In genomic region chr2:197915548-197916265, GRCh38 we compare ENCODE assay signal across 1 cellular context.
A peak's percentile ranks its signal among the peaks of the same experiment; 100 is the strongest.
TF ChIP-seq lines count a peak whose summit lies in the region.

No MANE protein-coding gene starts in this region.

TF ChIP-seq in K562, 482 proteins besides CTCF, POLR2A, EP300 and RAD21 (continued from another document):
- TF ChIP-seq, protein P1, sequence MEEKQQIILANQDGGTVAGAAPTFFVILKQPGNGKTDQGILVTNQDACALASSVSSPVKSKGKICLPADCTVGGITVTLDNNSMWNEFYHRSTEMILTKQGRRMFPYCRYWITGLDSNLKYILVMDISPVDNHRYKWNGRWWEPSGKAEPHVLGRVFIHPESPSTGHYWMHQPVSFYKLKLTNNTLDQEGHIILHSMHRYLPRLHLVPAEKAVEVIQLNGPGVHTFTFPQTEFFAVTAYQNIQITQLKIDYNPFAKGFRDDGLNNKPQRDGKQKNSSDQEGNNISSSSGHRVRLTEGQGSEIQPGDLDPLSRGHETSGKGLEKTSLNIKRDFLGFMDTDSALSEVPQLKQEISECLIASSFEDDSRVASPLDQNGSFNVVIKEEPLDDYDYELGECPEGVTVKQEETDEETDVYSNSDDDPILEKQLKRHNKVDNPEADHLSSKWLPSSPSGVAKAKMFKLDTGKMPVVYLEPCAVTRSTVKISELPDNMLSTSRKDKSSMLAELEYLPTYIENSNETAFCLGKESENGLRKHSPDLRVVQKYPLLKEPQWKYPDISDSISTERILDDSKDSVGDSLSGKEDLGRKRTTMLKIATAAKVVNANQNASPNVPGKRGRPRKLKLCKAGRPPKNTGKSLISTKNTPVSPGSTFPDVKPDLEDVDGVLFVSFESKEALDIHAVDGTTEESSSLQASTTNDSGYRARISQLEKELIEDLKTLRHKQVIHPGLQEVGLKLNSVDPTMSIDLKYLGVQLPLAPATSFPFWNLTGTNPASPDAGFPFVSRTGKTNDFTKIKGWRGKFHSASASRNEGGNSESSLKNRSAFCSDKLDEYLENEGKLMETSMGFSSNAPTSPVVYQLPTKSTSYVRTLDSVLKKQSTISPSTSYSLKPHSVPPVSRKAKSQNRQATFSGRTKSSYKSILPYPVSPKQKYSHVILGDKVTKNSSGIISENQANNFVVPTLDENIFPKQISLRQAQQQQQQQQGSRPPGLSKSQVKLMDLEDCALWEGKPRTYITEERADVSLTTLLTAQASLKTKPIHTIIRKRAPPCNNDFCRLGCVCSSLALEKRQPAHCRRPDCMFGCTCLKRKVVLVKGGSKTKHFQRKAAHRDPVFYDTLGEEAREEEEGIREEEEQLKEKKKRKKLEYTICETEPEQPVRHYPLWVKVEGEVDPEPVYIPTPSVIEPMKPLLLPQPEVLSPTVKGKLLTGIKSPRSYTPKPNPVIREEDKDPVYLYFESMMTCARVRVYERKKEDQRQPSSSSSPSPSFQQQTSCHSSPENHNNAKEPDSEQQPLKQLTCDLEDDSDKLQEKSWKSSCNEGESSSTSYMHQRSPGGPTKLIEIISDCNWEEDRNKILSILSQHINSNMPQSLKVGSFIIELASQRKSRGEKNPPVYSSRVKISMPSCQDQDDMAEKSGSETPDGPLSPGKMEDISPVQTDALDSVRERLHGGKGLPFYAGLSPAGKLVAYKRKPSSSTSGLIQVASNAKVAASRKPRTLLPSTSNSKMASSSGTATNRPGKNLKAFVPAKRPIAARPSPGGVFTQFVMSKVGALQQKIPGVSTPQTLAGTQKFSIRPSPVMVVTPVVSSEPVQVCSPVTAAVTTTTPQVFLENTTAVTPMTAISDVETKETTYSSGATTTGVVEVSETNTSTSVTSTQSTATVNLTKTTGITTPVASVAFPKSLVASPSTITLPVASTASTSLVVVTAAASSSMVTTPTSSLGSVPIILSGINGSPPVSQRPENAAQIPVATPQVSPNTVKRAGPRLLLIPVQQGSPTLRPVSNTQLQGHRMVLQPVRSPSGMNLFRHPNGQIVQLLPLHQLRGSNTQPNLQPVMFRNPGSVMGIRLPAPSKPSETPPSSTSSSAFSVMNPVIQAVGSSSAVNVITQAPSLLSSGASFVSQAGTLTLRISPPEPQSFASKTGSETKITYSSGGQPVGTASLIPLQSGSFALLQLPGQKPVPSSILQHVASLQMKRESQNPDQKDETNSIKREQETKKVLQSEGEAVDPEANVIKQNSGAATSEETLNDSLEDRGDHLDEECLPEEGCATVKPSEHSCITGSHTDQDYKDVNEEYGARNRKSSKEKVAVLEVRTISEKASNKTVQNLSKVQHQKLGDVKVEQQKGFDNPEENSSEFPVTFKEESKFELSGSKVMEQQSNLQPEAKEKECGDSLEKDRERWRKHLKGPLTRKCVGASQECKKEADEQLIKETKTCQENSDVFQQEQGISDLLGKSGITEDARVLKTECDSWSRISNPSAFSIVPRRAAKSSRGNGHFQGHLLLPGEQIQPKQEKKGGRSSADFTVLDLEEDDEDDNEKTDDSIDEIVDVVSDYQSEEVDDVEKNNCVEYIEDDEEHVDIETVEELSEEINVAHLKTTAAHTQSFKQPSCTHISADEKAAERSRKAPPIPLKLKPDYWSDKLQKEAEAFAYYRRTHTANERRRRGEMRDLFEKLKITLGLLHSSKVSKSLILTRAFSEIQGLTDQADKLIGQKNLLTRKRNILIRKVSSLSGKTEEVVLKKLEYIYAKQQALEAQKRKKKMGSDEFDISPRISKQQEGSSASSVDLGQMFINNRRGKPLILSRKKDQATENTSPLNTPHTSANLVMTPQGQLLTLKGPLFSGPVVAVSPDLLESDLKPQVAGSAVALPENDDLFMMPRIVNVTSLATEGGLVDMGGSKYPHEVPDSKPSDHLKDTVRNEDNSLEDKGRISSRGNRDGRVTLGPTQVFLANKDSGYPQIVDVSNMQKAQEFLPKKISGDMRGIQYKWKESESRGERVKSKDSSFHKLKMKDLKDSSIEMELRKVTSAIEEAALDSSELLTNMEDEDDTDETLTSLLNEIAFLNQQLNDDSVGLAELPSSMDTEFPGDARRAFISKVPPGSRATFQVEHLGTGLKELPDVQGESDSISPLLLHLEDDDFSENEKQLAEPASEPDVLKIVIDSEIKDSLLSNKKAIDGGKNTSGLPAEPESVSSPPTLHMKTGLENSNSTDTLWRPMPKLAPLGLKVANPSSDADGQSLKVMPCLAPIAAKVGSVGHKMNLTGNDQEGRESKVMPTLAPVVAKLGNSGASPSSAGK (IDR thresholded peaks at IDR 0.05) = 0 out of 2 replicates have a peak, but pooled peaks have one; percentile 23
- TF ChIP-seq, protein P2, sequence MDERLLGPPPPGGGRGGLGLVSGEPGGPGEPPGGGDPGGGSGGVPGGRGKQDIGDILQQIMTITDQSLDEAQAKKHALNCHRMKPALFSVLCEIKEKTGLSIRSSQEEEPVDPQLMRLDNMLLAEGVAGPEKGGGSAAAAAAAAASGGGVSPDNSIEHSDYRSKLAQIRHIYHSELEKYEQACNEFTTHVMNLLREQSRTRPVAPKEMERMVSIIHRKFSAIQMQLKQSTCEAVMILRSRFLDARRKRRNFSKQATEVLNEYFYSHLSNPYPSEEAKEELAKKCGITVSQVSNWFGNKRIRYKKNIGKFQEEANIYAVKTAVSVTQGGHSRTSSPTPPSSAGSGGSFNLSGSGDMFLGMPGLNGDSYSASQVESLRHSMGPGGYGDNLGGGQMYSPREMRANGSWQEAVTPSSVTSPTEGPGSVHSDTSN (CRISPR knock-in tag; IDR thresholded peaks at IDR 0.05; ENCODE audit: low read depth) = no peak
- TF ChIP-seq, protein P2 (tag; conservative IDR thresholded peaks at IDR 0.05; ENCODE audit: low read depth) = no peak
- TF ChIP-seq PURB (CRISPR knock-in tag; IDR thresholded peaks at IDR 0.05; ENCODE audit: low read depth) (no peak), LARP7 (IDR thresholded peaks at IDR 0.05) (no peak), CEBPG (CRISPR knock-in tag; IDR thresholded peaks at IDR 0.05) (no peak), CEBPG (tag; conservative IDR thresholded peaks at IDR 0.05 in 1 of 2, IDR thresholded peaks at IDR 0.05 in 1 of 2) (peak; percentile 59 to 60)
- TF ChIP-seq, protein P3, sequence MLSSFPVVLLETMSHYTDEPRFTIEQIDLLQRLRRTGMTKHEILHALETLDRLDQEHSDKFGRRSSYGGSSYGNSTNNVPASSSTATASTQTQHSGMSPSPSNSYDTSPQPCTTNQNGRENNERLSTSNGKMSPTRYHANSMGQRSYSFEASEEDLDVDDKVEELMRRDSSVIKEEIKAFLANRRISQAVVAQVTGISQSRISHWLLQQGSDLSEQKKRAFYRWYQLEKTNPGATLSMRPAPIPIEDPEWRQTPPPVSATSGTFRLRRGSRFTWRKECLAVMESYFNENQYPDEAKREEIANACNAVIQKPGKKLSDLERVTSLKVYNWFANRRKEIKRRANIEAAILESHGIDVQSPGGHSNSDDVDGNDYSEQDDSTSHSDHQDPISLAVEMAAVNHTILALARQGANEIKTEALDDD (IDR thresholded peaks at IDR 0.05) = 0 out of 2 replicates have a peak, but pooled peaks have one; percentile 15
